ENCODE assay signal across 29 cellular contexts in genomic region chr14:56815301-56815700, GRCh38. TPM values are rescaled to one million over a fixed set of nuclear protein-coding genes. Genes with fewer than 3 reads are reported as not detected.
"Had no signal": no experiment of that assay in that cellular context is flagged by ENCODE, and none has a peak within 500 bp of the region (broad histone marks: within the 10 kb centered on the region; RNA-seq: fewer than 3 reads in every experiment).

No MANE protein-coding gene starts in this region.

- H3K4me3 Mint-ChIP-seq: immature natural killer cell, nephron progenitor cell had no signal

- H3K4me1 ChIP-seq: gastrocnemius medialis, heart right ventricle, psoas muscle, right atrium auricular region, sigmoid colon had no signal

- H3K4me3 ChIP-seq: coronary artery, esophagus muscularis mucosa, gastrocnemius medialis, heart right ventricle, psoas muscle, right atrium auricular region, sigmoid colon, skin epidermis, stomach, thoracic aorta, transverse colon had no signal

- H3K4me1 Mint-ChIP-seq: immature natural killer cell had no signal

- H3K9me3 ChIP-seq: esophagus muscularis mucosa, gastrocnemius medialis, heart right ventricle, neutrophil, psoas muscle, right atrium auricular region, sigmoid colon, thoracic aorta, transverse colon had no signal

- FAIRE-seq: kidney had no signal

- DNase-seq: effector CD4-positive, alpha-beta T cell; gastrocnemius medialis; heart right ventricle; immature natural killer cell; kidney; left colon; mesendoderm; naive B cell; nephron progenitor cell; psoas muscle; sigmoid colon; stimulated activated naive CD4-positive, alpha-beta T cell; stomach; substantia nigra; transverse colon had no signal

- H3K36me3 ChIP-seq: esophagus muscularis mucosa, gastrocnemius medialis, heart right ventricle, neutrophil, right atrium auricular region, sigmoid colon, stomach, thoracic aorta, transverse colon had no signal

- H3K27ac ChIP-seq: coronary artery, epithelial cell of prostate, esophagus muscularis mucosa, gastrocnemius medialis, heart right ventricle, neutrophil, psoas muscle, right atrium auricular region, sigmoid colon, skin epidermis, stomach, thoracic aorta, transverse colon had no signal

- H3K9me3 Mint-ChIP-seq: nephron progenitor cell had no signal

- H3K27ac Mint-ChIP-seq: immature natural killer cell, naive B cell, nephron progenitor cell had no signal

- ATAC-seq: gastrocnemius medialis, heart right ventricle, left colon, psoas muscle had no signal

RNA-seq across cellular contexts. Expression of gene OTX2, which starts 5.0 kb away (rescaled TPM):
- total RNA-seq: chondrocyte, dermis microvascular lymphatic vessel endothelial cell, esophagus muscularis mucosa, fibroblast of villous mesenchyme, gastrocnemius medialis, heart right ventricle, kidney, left colon, liver, lung microvascular endothelial cell, osteoblast, psoas muscle, right atrium auricular region, sigmoid colon, stomach, thoracic aorta, transverse colon, ureter had no signal
- polyA plus RNA-seq: heart right ventricle, immature natural killer cell, liver, psoas muscle, sigmoid colon, stomach had no signal
